In the genomic region with DNA sequence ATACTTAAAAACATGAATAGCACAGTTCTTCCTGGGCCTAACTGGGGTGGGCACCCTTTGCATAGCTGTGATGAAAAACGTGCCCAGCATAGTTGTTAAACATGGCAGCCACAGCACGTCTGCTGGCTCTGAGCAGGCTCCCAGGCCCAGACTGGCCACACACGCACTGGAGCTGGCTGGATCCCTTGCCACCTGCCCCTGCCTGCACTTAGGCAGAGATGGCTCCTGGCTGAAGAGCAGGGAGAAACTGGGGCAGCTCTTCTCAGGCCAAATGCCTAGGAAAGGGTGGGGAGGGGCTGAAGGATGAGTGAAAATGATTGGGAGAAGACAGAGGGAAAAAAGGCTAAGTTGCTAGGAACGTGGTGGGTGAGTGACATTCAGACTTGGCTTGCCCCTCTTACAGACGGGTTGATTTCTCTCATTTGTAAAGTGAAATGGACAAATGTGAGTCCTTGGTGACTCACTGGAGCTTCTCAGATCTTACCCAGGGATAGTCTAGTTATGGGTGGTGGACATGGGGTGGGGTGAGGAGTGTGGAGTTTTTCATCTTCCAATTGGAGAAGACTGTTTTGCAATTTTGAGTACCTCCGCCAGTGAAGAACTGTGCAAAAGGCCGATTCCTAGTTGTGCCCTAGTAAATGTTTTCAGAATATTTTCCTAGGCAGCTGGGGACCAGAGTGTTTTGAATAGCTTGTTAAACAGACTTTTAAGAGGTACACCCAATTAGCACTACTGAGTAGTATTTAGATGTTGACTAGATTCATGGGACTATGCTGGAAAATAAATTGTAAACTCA, we compare ENCODE assay signal across 9 cellular contexts. TPM values are rescaled to one million over a fixed set of nuclear protein-coding genes. Genes with fewer than 3 reads are reported as not detected.
DNase-seq lines count a peak whose midpoint lies in the region; ATAC-seq and TF ChIP-seq lines count a peak whose summit lies in the region.
"Had no signal": no experiment of that assay in that cellular context is flagged by ENCODE, and none has a peak within 500 bp of the region (broad histone marks: within the 10 kb centered on the region; RNA-seq: fewer than 3 reads in every experiment).

No MANE protein-coding gene starts in this region.

- H3K23ac ChIP-seq in H9 (ENCODE audit: insufficient read length, low read depth, low read length) = no peak overlapping the region

- H3K27ac ChIP-seq in H9 (ENCODE audit: insufficient read length, low read depth, low read length) = no peak overlapping the region
- peak overlapping the region; percentile 72 for H3K27ac ChIP-seq in SJSA1
- peak overlapping the region; percentile 86 to 95 (median 92) for H3K27ac ChIP-seq in sigmoid colon

- H3K36me3 Mint-ChIP-seq in H9 (ENCODE audit: insufficient read depth in 1 of 3, low read depth in 3 of 3) = no peaks in the 10 kb centered on the region
- no peaks in the 10 kb centered on the region for H3K36me3 Mint-ChIP-seq in activated T-cell treated with anti-CD3 and anti-CD28 coated beads, Interleukin-2, amount 50 U/mL, for 4 hours (ENCODE audit: insufficient read depth)

- peaks cover 79 to 80% of the 10 kb centered on the region in 2 experiments for H3K4me1 Mint-ChIP-seq in H9
- H3K4me1 Mint-ChIP-seq in activated T-cell treated with anti-CD3 and anti-CD28 coated beads, Interleukin-2, amount 50 U/mL, for 4 hours (ENCODE audit: low read depth) = no peaks in the 10 kb centered on the region

- no peak overlapping the region for H2BK120ac ChIP-seq in H9 (ENCODE audit: low read depth, low read length, poor library complexity, severe bottlenecking)

- H3K4ac ChIP-seq in H9 (ENCODE audit: low read depth, low read length) = no peak overlapping the region

- H2BK12ac ChIP-seq in H9 (ENCODE audit: insufficient read length, low read depth, low read length) = no peak overlapping the region

- H3K27me3 Mint-ChIP-seq in H9 (ENCODE audit: low read depth) = peaks cover 5% of the 10 kb centered on the region
- peaks cover 4% of the 10 kb centered on the region for H3K27me3 Mint-ChIP-seq in activated T-cell treated with anti-CD3 and anti-CD28 coated beads, Interleukin-2, amount 50 U/mL, for 4 hours (ENCODE audit: low read depth)

- no peak overlapping the region for H3T11ph ChIP-seq in H9 (ENCODE audit: low read length)

- ATAC-seq in activated T-cell treated with anti-CD3 and anti-CD28 coated beads, Interleukin-2, amount 50 U/mL, for 4 hours = no peak

- H3K79me1 ChIP-seq in H9 (ENCODE audit: insufficient read depth, low read depth, low read length, poor library complexity, severe bottlenecking) = peaks cover 19% of the 10 kb centered on the region

- H3K4me3 Mint-ChIP-seq in H9 = no peak overlapping the region
- H3K4me3 Mint-ChIP-seq in activated T-cell treated with anti-CD3 and anti-CD28 coated beads, Interleukin-2, amount 50 U/mL, for 4 hours = no peak overlapping the region
- H3K4me3 Mint-ChIP-seq: activated naive CD4-positive, alpha-beta T cell treated with anti-CD3 and anti-CD28 coated beads for 36 hours had no signal

- H4K20me1 ChIP-seq in H9 (ENCODE audit: control insufficient read depth, insufficient read depth, insufficient read length) = no peaks in the 10 kb centered on the region

- peak overlapping the region in 2 of 3 experiments; percentile 11 to 79; a peak in 4 of 7 replicates for H3K27ac Mint-ChIP-seq in H9
- H3K27ac Mint-ChIP-seq: activated naive CD4-positive, alpha-beta T cell treated with anti-CD3 and anti-CD28 coated beads for 36 hours had no signal

- no peak for TF ChIP-seq POLR2A in sigmoid colon (IDR thresholded peaks at IDR 0.05)

- no peaks in the 10 kb centered on the region for H3K23me2 ChIP-seq in H9 (ENCODE audit: insufficient read length, low read depth, low read length, poor library complexity, severe bottlenecking)

- no peaks in the 10 kb centered on the region for H3K9me3 Mint-ChIP-seq in H9
- H3K9me3 Mint-ChIP-seq in activated T-cell treated with anti-CD3 and anti-CD28 coated beads, Interleukin-2, amount 50 U/mL, for 4 hours = no peaks in the 10 kb centered on the region
- H3K9me3 Mint-ChIP-seq: activated naive CD4-positive, alpha-beta T cell treated with anti-CD3 and anti-CD28 coated beads for 36 hours had no signal

- no peak for TF ChIP-seq EP300 in sigmoid colon (IDR thresholded peaks at IDR 0.05)

- TF ChIP-seq CTCF in H9 (conservative IDR thresholded peaks at IDR 0.05) = no peak
- no peak for TF ChIP-seq CTCF in sigmoid colon (IDR thresholded peaks at IDR 0.05)
- TF ChIP-seq CTCF in GM13976 (IDR thresholded peaks at IDR 0.05; ENCODE audit: borderline replicate concordance, control extremely low read depth, extremely low read depth, insufficient read depth, missing control alignments) = no peak

- H3K27me3 ChIP-seq in H9 (ENCODE audit: insufficient read depth, low read length) = no peaks in the 10 kb centered on the region
- H3K27me3 ChIP-seq in SJSA1 (replicated peaks) = no peaks in the 10 kb centered on the region
- H3K27me3 ChIP-seq in sigmoid colon = no peaks in the 10 kb centered on the region

- no peak overlapping the region for H2AFZ ChIP-seq in H9 (ENCODE audit: low read length)

- intact Hi-C loops in sigmoid colon (cut with DNase I) = loop anchor here (2.0 kb wide), 1 partner anchor 41 kb away; no protein-coding TSS in a partner anchor

- H2BK15ac ChIP-seq in H9 (ENCODE audit: low read depth, low read length) = no peak overlapping the region

- H3K9me3 ChIP-seq in H9 (ENCODE audit: control insufficient read depth, low read depth, low read length) (no peaks in the 10 kb centered on the region), SJSA1 (replicated peaks) (no peaks in the 10 kb centered on the region), sigmoid colon (no peaks in the 10 kb centered on the region)

- H3K4me1 ChIP-seq in H9 (ENCODE audit: insufficient read depth, low read length) = peaks cover 13% of the 10 kb centered on the region
- peaks cover 97% of the 10 kb centered on the region for H3K4me1 ChIP-seq in SJSA1 (replicated peaks)
- H3K4me1 ChIP-seq in sigmoid colon = peaks cover 0 to 97% (median 88%) of the 10 kb centered on the region in 4 donors

- H3K9ac ChIP-seq in H9 (ENCODE audit: extremely low read depth, insufficient read length, low read length) = peak overlapping the region; percentile 21

- H4K5ac ChIP-seq in H9 (ENCODE audit: insufficient read length, low read depth, low read length) = no peak overlapping the region

- H2BK20ac ChIP-seq in H9 (ENCODE audit: low read depth, low read length, poor library complexity, severe bottlenecking) = no peak overlapping the region

- H4K91ac ChIP-seq in H9 (ENCODE audit: insufficient read length, low read depth, low read length) = no peak overlapping the region

- no peak overlapping the region for H2BK5ac ChIP-seq in H9 (ENCODE audit: insufficient read length, low read length)

- WGBS in H9 (ENCODE audit: extremely low coverage, insufficient read length, low lambda C conversion rate) = no CpG with 5 or more reads among the region's 7 CpGs
- WGBS in sigmoid colon, 2 donors = 69 to 78% methylated on average over 7 of the region's 7 CpGs

- H3K56ac ChIP-seq in H9 (ENCODE audit: insufficient read length, low read depth, low read length) = no peak overlapping the region

- no peaks in the 10 kb centered on the region for H3K36me3 ChIP-seq in SJSA1
- H3K36me3 ChIP-seq in sigmoid colon = no peaks in the 10 kb centered on the region

- no peak overlapping the region for H3K18ac ChIP-seq in H9 (ENCODE audit: insufficient read length, low read depth, low read length)

- no peak overlapping the region for H4K8ac ChIP-seq in H9 (replicated peaks; ENCODE audit: insufficient read length, low read depth, low read length)

- no peak overlapping the region for H3K14ac ChIP-seq in H9 (ENCODE audit: insufficient read depth, low read length)

- no peak for DNase-seq in H9
- peak in 1 of 2 experiments; percentile 71 for DNase-seq in SJSA1 (ENCODE audit: low read depth in 1 of 2, low spot score in 2 of 2)
- DNase-seq in globus pallidus (ENCODE audit: low spot score) = peak; percentile 57
- DNase-seq in sigmoid colon = no peak
- DNase-seq in amniotic stem cell (lab: John Stamatoyannopoulos, UW) = no peak
- no peak for DNase-seq in ecto neural progenitor cell (ENCODE audit: low spot score)
- DNase-seq in GM13976 (ENCODE audit: low spot score) = no peak
- no peak for DNase-seq in activated T-cell treated with anti-CD3 and anti-CD28 coated beads, Interleukin-2, amount 50 U/mL, for 4 hours
- DNase-seq: activated naive CD4-positive, alpha-beta T cell treated with anti-CD3 and anti-CD28 coated beads for 36 hours had no signal

- no peak overlapping the region for H3K4me3 ChIP-seq in SJSA1
- no peak overlapping the region for H3K4me3 ChIP-seq in sigmoid colon

- in situ Hi-C loops in GM13976 (cut with MboI; ENCODE audit: low sequenced_read_pairs, unreplicated experiment) = no loop called here

- no peak overlapping the region for H2AK5ac ChIP-seq in H9 (ENCODE audit: insufficient read length, low read length)

- H3K79me2 ChIP-seq in H9 (ENCODE audit: insufficient read depth, low read length) = peaks cover 30% of the 10 kb centered on the region; the same call in 1 of the 2 replicates

- no peak overlapping the region for H3K4me2 ChIP-seq in H9 (ENCODE audit: insufficient read depth, insufficient read length, low read length)

RNA-seq across cellular contexts. Expression of gene TRIO, which starts 42.4 kb away (rescaled TPM):
- total RNA-seq in H9 (2021) (82.9 and 87.8 TPM in 2 replicates), sigmoid colon (100 to 1,000 TPM; 119 to 300 (median 181) TPM)
- total RNA-seq in SJSA1 (2014; rRNA removed; shearing (Covaris generic)) = 62.2 and 99.6 TPM in 2 replicates
- polyA plus RNA-seq in sigmoid colon = 10 to 100 TPM; 34.8 to 56.4 (median 53.2) TPM
- 1 to 10 TPM; 4.6 to 6.6 (median 5.7) TPM for total RNA-seq in activated T-cell treated with anti-CD3 and anti-CD28 coated beads, Interleukin-2, amount 50 U/mL, for 4 hours
